ENCODE assay signal across 14 cellular contexts in genomic region chr3:169243122-169243521, GRCh38.
A peak's percentile ranks its signal among the peaks of the same experiment; 100 is the strongest.
DNase-seq lines count a peak whose midpoint lies in the region; ATAC-seq and TF ChIP-seq lines count a peak whose summit lies in the region.
"Had no signal": no experiment of that assay in that cellular context is flagged by ENCODE, and none has a peak within 500 bp of the region (broad histone marks: within the 10 kb centered on the region; RNA-seq: fewer than 3 reads in every experiment).

No MANE protein-coding gene starts in this region.

- peak overlapping the region; percentile 90 for H3K27ac Mint-ChIP-seq in HFFc6
- no peak overlapping the region for H3K27ac Mint-ChIP-seq in stimulated activated naive CD8-positive, alpha-beta T cell treated with anti-CD3 and anti-CD28 coated beads, Interleukin-15, amount 100 ng/mL, for 72 hours
- H3K27ac Mint-ChIP-seq: activated CD4-positive, alpha-beta T cell treated with anti-CD3 and anti-CD28 coated beads, Interleukin-2, amount 10 ng/mL, durations not matched to agents 7 days and 5 days; activated naive CD4-positive, alpha-beta T cell treated with anti-CD3 and anti-CD28 coated beads, Interleukin-2, amount 10 ng/mL, durations not matched to agents 7 days and 5 days; IgD-negative memory B cell had no signal

- H3K27ac ChIP-seq in VCaP: peak overlapping the region; percentile 40

- no peaks in the 10 kb centered on the region for H3K9me3 Mint-ChIP-seq in HFFc6
- H3K9me3 Mint-ChIP-seq in stimulated activated naive CD8-positive, alpha-beta T cell treated with anti-CD3 and anti-CD28 coated beads, Interleukin-15, amount 100 ng/mL, for 72 hours: no peaks in the 10 kb centered on the region
- H3K9me3 Mint-ChIP-seq: activated CD4-positive, alpha-beta T cell treated with anti-CD3 and anti-CD28 coated beads, Interleukin-2, amount 10 ng/mL, durations not matched to agents 7 days and 5 days; activated naive CD4-positive, alpha-beta T cell treated with anti-CD3 and anti-CD28 coated beads, Interleukin-2, amount 10 ng/mL, durations not matched to agents 7 days and 5 days had no signal

- peak overlapping the region; percentile 94 for H3K4me3 Mint-ChIP-seq in HFFc6
- H3K4me3 Mint-ChIP-seq in stimulated activated naive CD8-positive, alpha-beta T cell treated with anti-CD3 and anti-CD28 coated beads, Interleukin-15, amount 100 ng/mL, for 72 hours: no peak overlapping the region
- H3K4me3 Mint-ChIP-seq: activated CD4-positive, alpha-beta T cell treated with anti-CD3 and anti-CD28 coated beads, Interleukin-2, amount 10 ng/mL, durations not matched to agents 7 days and 5 days; activated naive CD4-positive, alpha-beta T cell treated with anti-CD3 and anti-CD28 coated beads, Interleukin-2, amount 10 ng/mL, durations not matched to agents 7 days and 5 days had no signal

- TF ChIP-seq CTCF in HFFc6 (IDR thresholded peaks at IDR 0.05): no peak
- no peak for TF ChIP-seq CTCF in VCaP (conservative IDR thresholded peaks at IDR 0.05)

- intact Hi-C loops in left cardiac atrium (cut with DNase I): no loop called here

- no peaks in the 10 kb centered on the region for H3K27me3 Mint-ChIP-seq in HFFc6 (ENCODE audit: insufficient read depth)
- peaks cover 27% of the 10 kb centered on the region for H3K27me3 Mint-ChIP-seq in stimulated activated naive CD8-positive, alpha-beta T cell treated with anti-CD3 and anti-CD28 coated beads, Interleukin-15, amount 100 ng/mL, for 72 hours

- peaks cover 61% of the 10 kb centered on the region for H3K4me1 Mint-ChIP-seq in HFFc6 (ENCODE audit: low read depth)
- peaks cover 6% of the 10 kb centered on the region for H3K4me1 Mint-ChIP-seq in stimulated activated naive CD8-positive, alpha-beta T cell treated with anti-CD3 and anti-CD28 coated beads, Interleukin-15, amount 100 ng/mL, for 72 hours
- H3K4me1 Mint-ChIP-seq: activated CD4-positive, alpha-beta T cell treated with anti-CD3 and anti-CD28 coated beads, Interleukin-2, amount 10 ng/mL, durations not matched to agents 7 days and 5 days; activated naive CD4-positive, alpha-beta T cell treated with anti-CD3 and anti-CD28 coated beads, Interleukin-2, amount 10 ng/mL, durations not matched to agents 7 days and 5 days had no signal

- no peaks in the 10 kb centered on the region for H3K36me3 Mint-ChIP-seq in HFFc6 (ENCODE audit: low read depth)
- H3K36me3 Mint-ChIP-seq: activated naive CD4-positive, alpha-beta T cell treated with anti-CD3 and anti-CD28 coated beads, Interleukin-2, amount 10 ng/mL, durations not matched to agents 7 days and 5 days; IgD-negative memory B cell had no signal

- peak; percentile 64 to 70 for ATAC-seq in left cardiac atrium
- ATAC-seq in HG02973 (IDR thresholded peaks at IDR 0.05; ENCODE audit: unreplicated experiment): no peak
- no peak for ATAC-seq in stimulated activated naive CD8-positive, alpha-beta T cell treated with anti-CD3 and anti-CD28 coated beads, Interleukin-15, amount 100 ng/mL, for 72 hours

- no peak for DNase-seq in HFFc6
- DNase-seq in left cardiac atrium: no peak
- peak; percentile 17 for DNase-seq in putamen (ENCODE audit: low spot score)
- DNase-seq in activated gamma-delta T cell (lab: John Stamatoyannopoulos, UW): no peak
- no peak for DNase-seq in SKM-1 (lab: John Stamatoyannopoulos, UW; ENCODE audit: unreplicated experiment)
- DNase-seq in stimulated activated naive CD8-positive, alpha-beta T cell treated with anti-CD3 and anti-CD28 coated beads, Interleukin-15, amount 100 ng/mL, for 72 hours: no peak
- DNase-seq: activated CD4-positive, alpha-beta T cell treated with anti-CD3 and anti-CD28 coated beads, Interleukin-2, amount 10 ng/mL, durations not matched to agents 7 days and 5 days; activated naive CD4-positive, alpha-beta T cell treated with anti-CD3 and anti-CD28 coated beads, Interleukin-2, amount 10 ng/mL, durations not matched to agents 7 days and 5 days; Caco-2; NCI-H524; stimulated activated CD4-positive, alpha-beta T cell treated with anti-CD3 and anti-CD28 coated beads, Interleukin-4, amount 100 ng/mL, for 1 hour had no signal

Comparison
In these comparisons a context has a peak if more than half of its experiments do, and no peak if none do; other contexts are left out.
1. ATAC-seq: peak in left cardiac atrium (2 of 2); none in HG02973 (single experiment) and stimulated activated naive CD8-positive, alpha-beta T cell treated with anti-CD3 and anti-CD28 coated beads, Interleukin-15, amount 100 ng/mL, for 72 hours (single experiment).